In the genomic region with DNA sequence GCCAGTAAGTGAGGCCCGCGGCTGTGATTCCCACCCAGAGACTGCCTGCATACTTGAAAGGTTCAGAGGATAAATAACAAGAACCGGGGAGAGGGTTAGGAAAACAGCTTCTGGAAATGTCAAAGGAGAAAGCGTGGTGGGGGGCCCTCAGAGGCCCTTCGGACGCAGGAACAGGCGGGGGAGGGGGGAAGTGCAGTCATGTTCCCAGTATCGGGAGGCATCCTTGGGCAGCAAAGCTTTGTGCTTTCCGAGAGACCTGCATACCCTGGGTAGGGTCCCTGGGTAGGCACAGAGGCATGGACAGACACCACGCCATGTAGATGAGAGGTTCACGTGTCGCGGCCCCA, we compare ENCODE assay signal across 9 cellular contexts. TPM values are rescaled to one million over a fixed set of nuclear protein-coding genes. Genes with fewer than 3 reads are reported as not detected.
A peak's percentile ranks its signal among the peaks of the same experiment; 100 is the strongest.
DNase-seq lines count a peak whose midpoint lies in the region; ATAC-seq and TF ChIP-seq lines count a peak whose summit lies in the region.
"Had no signal": no experiment of that assay in that cellular context is flagged by ENCODE, and none has a peak within 500 bp of the region (broad histone marks: within the 10 kb centered on the region; RNA-seq: fewer than 3 reads in every experiment).

No MANE protein-coding gene starts in this region.

- no peak overlapping the region for H2BK120ac ChIP-seq in H9 (ENCODE audit: low read depth, low read length, poor library complexity, severe bottlenecking)

- no peak overlapping the region for H2BK12ac ChIP-seq in H9 (ENCODE audit: insufficient read length, low read depth, low read length)

- no peaks in the 10 kb centered on the region for H3K79me1 ChIP-seq in H9 (ENCODE audit: insufficient read depth, low read depth, low read length, poor library complexity, severe bottlenecking)

- H3K4me1 Mint-ChIP-seq in H9: peaks cover 36 to 38% of the 10 kb centered on the region in 2 experiments
- H3K4me1 Mint-ChIP-seq in central memory CD8-positive, alpha-beta T cell: peaks cover 7% of the 10 kb centered on the region
- peaks cover 5 to 13% (median 10%) of the 10 kb centered on the region in 3 donors for H3K4me1 Mint-ChIP-seq in CD8-positive, alpha-beta memory T cell

- peaks cover 49% of the 10 kb centered on the region for H3K27me3 Mint-ChIP-seq in H9 (ENCODE audit: low read depth)
- peaks cover 49% of the 10 kb centered on the region for H3K27me3 Mint-ChIP-seq in central memory CD8-positive, alpha-beta T cell
- peaks cover 36 to 60% of the 10 kb centered on the region in 2 donors for H3K27me3 Mint-ChIP-seq in CD8-positive, alpha-beta memory T cell

- H3K4ac ChIP-seq in H9 (ENCODE audit: low read depth, low read length): no peak overlapping the region

- no peak for TF ChIP-seq CTCF in H9 (conservative IDR thresholded peaks at IDR 0.05)

- no peak overlapping the region for H2BK20ac ChIP-seq in H9 (ENCODE audit: low read depth, low read length, poor library complexity, severe bottlenecking)

- H2AK5ac ChIP-seq in H9 (ENCODE audit: insufficient read length, low read length): no peak overlapping the region

- H3K9me3 ChIP-seq in H9 (ENCODE audit: control insufficient read depth, low read depth, low read length) (no peaks in the 10 kb centered on the region), skeletal muscle tissue (ENCODE audit: control insufficient read depth in 3 of 3, low read length in 3 of 3) (no peaks in the 10 kb centered on the region)
- no peaks in the 10 kb centered on the region for H3K9me3 ChIP-seq in CD8-positive, alpha-beta memory T cell (ENCODE audit: low read length)

- no peak overlapping the region for H2BK5ac ChIP-seq in H9 (ENCODE audit: insufficient read length, low read length)

- H3K9ac ChIP-seq in H9 (ENCODE audit: extremely low read depth, insufficient read length, low read length) (no peak overlapping the region), skeletal muscle tissue (ENCODE audit: low read depth in 1 of 3, low read length in 3 of 3) (peak overlapping the region; percentile 50 to 91 (median 76))

- H4K20me1 ChIP-seq in H9 (ENCODE audit: control insufficient read depth, insufficient read depth, insufficient read length): no peaks in the 10 kb centered on the region

- no peaks in the 10 kb centered on the region for H3K79me2 ChIP-seq in H9 (ENCODE audit: insufficient read depth, low read length)

- peak overlapping the region; percentile 65 to 85 for H3K4me3 Mint-ChIP-seq in H9
- peak overlapping the region; percentile 34 for H3K4me3 Mint-ChIP-seq in central memory CD8-positive, alpha-beta T cell
- peak overlapping the region in 3 of 7 donors; percentile 19 to 41 (median 30) for H3K4me3 Mint-ChIP-seq in CD8-positive, alpha-beta memory T cell

- no peaks in the 10 kb centered on the region; a peak in 1 of 5 replicates for H3K9me3 Mint-ChIP-seq in H9
- no peaks in the 10 kb centered on the region for H3K9me3 Mint-ChIP-seq in central memory CD8-positive, alpha-beta T cell
- no peaks in the 10 kb centered on the region for H3K9me3 Mint-ChIP-seq in CD8-positive, alpha-beta memory T cell

- H3K18ac ChIP-seq in H9 (ENCODE audit: insufficient read length, low read depth, low read length): no peak overlapping the region

- WGBS in H9 (ENCODE audit: extremely low coverage, insufficient read length, low lambda C conversion rate): no CpG with 5 or more reads among the region's 13 CpGs

- no peak overlapping the region for H3K56ac ChIP-seq in H9 (ENCODE audit: insufficient read length, low read depth, low read length)

- peaks cover 0 to 8% (median 7%) of the 10 kb centered on the region in 3 donors for H3K36me3 ChIP-seq in skeletal muscle tissue (ENCODE audit: control insufficient read depth in 3 of 3, insufficient read depth in 3 of 3, low read length in 3 of 3)
- no peaks in the 10 kb centered on the region for H3K36me3 ChIP-seq in CD8-positive, alpha-beta memory T cell (ENCODE audit: insufficient read depth, low read length)

- H3K27ac ChIP-seq in H9 (ENCODE audit: insufficient read length, low read depth, low read length): no peak overlapping the region
- peak overlapping the region; percentile 9 for H3K27ac ChIP-seq in skeletal muscle tissue (ENCODE audit: low read depth, low read length)
- H3K27ac ChIP-seq in CD8-positive, alpha-beta memory T cell (ENCODE audit: low read depth, low read length): no peak overlapping the region

- H3T11ph ChIP-seq in H9 (ENCODE audit: low read length): no peak overlapping the region

- no peak for ATAC-seq in central memory CD8-positive, alpha-beta T cell (replicated peaks; ENCODE audit: extremely low read depth, poor library complexity, severe bottlenecking)
- ATAC-seq in HG02759 (IDR thresholded peaks at IDR 0.05; ENCODE audit: unreplicated experiment): no peak

- POLR2A ChIA-PET in CD8-positive, alpha-beta memory T cell (lab: Charles Lee): no interaction called here

- DNase-seq in H9: no peak
- DNase-seq in central memory CD8-positive, alpha-beta T cell (ENCODE audit: low spot score in 2 of 2): no peak
- DNase-seq in left kidney (ENCODE audit: low read depth, low spot score): peak; percentile 61
- DNase-seq in HuH-7.5 (ENCODE audit: low spot score): no peak
- no peak for DNase-seq in AG08395 (ENCODE audit: low spot score)
- no peak for DNase-seq in CD8-positive, alpha-beta memory T cell
- DNase-seq: activated CD4-positive, CD25-positive, alpha-beta regulatory T cell treated with anti-CD3 and anti-CD28 coated beads, Interleukin-2, amount 50 U/mL, for 72 hours had no signal

- H4K91ac ChIP-seq in H9 (ENCODE audit: insufficient read length, low read depth, low read length): no peak overlapping the region

- no peak overlapping the region for H2AFZ ChIP-seq in H9 (ENCODE audit: low read length)

- H4K5ac ChIP-seq in H9 (ENCODE audit: insufficient read length, low read depth, low read length): no peak overlapping the region

- CTCF ChIA-PET in CD8-positive, alpha-beta memory T cell (lab: Charles Lee): no interaction called here

- peak overlapping the region; percentile 72 to 81 (median 74) for H3K4me3 ChIP-seq in skeletal muscle tissue (ENCODE audit: low read length in 3 of 3)
- no peak overlapping the region for H3K4me3 ChIP-seq in CD8-positive, alpha-beta memory T cell (ENCODE audit: low read length)

- H3K4me2 ChIP-seq in H9 (ENCODE audit: insufficient read depth, insufficient read length, low read length): peak overlapping the region; percentile 92

- no peak overlapping the region for H2BK15ac ChIP-seq in H9 (ENCODE audit: low read depth, low read length)

- peaks cover 14% of the 10 kb centered on the region for H3K23me2 ChIP-seq in H9 (ENCODE audit: insufficient read length, low read depth, low read length, poor library complexity, severe bottlenecking)

- H3K23ac ChIP-seq in H9 (ENCODE audit: insufficient read length, low read depth, low read length): no peak overlapping the region

- H3K36me3 Mint-ChIP-seq in H9 (ENCODE audit: insufficient read depth in 1 of 3, low read depth in 3 of 3): peaks cover 0 to 2% (median 0%) of the 10 kb centered on the region in 3 experiments; a peak in 1 of 7 replicates
- no peaks in the 10 kb centered on the region for H3K36me3 Mint-ChIP-seq in central memory CD8-positive, alpha-beta T cell (ENCODE audit: insufficient read depth)
- H3K36me3 Mint-ChIP-seq in CD8-positive, alpha-beta memory T cell: no peaks in the 10 kb centered on the region

- H3K27ac Mint-ChIP-seq in H9: peak overlapping the region in 1 of 3 experiments; percentile 45; a peak in 1 of 7 replicates
- no peak overlapping the region for H3K27ac Mint-ChIP-seq in central memory CD8-positive, alpha-beta T cell (ENCODE audit: low read depth)
- H3K27ac Mint-ChIP-seq in CD8-positive, alpha-beta memory T cell: peak overlapping the region in 1 of 8 donors; percentile 24

- H4K8ac ChIP-seq in H9 (replicated peaks; ENCODE audit: insufficient read length, low read depth, low read length): no peak overlapping the region

- H3K14ac ChIP-seq in H9 (ENCODE audit: insufficient read depth, low read length): no peak overlapping the region

- H3K27me3 ChIP-seq in H9 (ENCODE audit: insufficient read depth, low read length) (peaks cover 14% of the 10 kb centered on the region; the same call in 1 of the 2 replicates), skeletal muscle tissue (ENCODE audit: control insufficient read depth in 3 of 3, insufficient read depth in 3 of 3, low read length in 3 of 3) (peaks cover 0 to 3% (median 0%) of the 10 kb centered on the region in 3 donors)
- H3K27me3 ChIP-seq in CD8-positive, alpha-beta memory T cell (ENCODE audit: insufficient read depth, low read length, poor library complexity, severe bottlenecking): peaks cover 3% of the 10 kb centered on the region

- H3K4me1 ChIP-seq in H9 (ENCODE audit: insufficient read depth, low read length) (peaks cover 6% of the 10 kb centered on the region; the same call in 1 of the 2 replicates), skeletal muscle tissue (ENCODE audit: control insufficient read depth in 3 of 3, insufficient read depth in 3 of 3, low read length in 3 of 3) (peaks cover 9 to 20% (median 17%) of the 10 kb centered on the region in 3 donors)
- no peaks in the 10 kb centered on the region for H3K4me1 ChIP-seq in CD8-positive, alpha-beta memory T cell (ENCODE audit: insufficient read depth, low read length)

RNA-seq across cellular contexts. Expression of gene EPHB3, which starts 21.4 kb away (rescaled TPM):
- total RNA-seq in H9 (2021): 0.59 and 1.0 TPM in 2 replicates
- 27.7 TPM for total RNA-seq in skeletal muscle tissue
- under 1 TPM in 1 of 2 experiments, not detected in 1; 0.04 TPM for total RNA-seq in CD8-positive, alpha-beta memory T cell
- polyA plus RNA-seq in CD8-positive, alpha-beta memory T cell: 0.31 TPM

Comparison
In these comparisons a context has a peak if more than half of its experiments do, and no peak if none do; other contexts are left out.
1. RNA of gene EPHB3, which starts 21.4 kb away (total RNA-seq): 27.7 TPM in skeletal muscle tissue (single experiment); 0.59 to 1.0 TPM in H9 and 0.04 TPM in CD8-positive, alpha-beta memory T cell; every median in the first group is over 10 times any median in the second.